15 cellular contexts compared by ENCODE assay signal in genomic region chr14:59707778-59708635, GRCh38.
DNase-seq lines count a peak whose midpoint lies in the region; ATAC-seq and TF ChIP-seq lines count a peak whose summit lies in the region.
"Had no signal": no experiment of that assay in that cellular context is flagged by ENCODE, and none has a peak within 500 bp of the region (broad histone marks: within the 10 kb centered on the region; RNA-seq: fewer than 3 reads in every experiment).

No MANE protein-coding gene starts in this region.

- H3K9me3 Mint-ChIP-seq in activated CD8-positive, alpha-beta T cell treated with anti-CD3 and anti-CD28 coated beads for 36 hours: no peaks in the 10 kb centered on the region
- H3K9me3 Mint-ChIP-seq: activated T-cell treated with anti-CD3 and anti-CD28 coated beads, Interleukin-2, amount 50 U/mL, for 24 hours had no signal

- H3K9me3 ChIP-seq in HCT116 (ENCODE audit: control insufficient read depth in 1 of 2, insufficient read depth in 1 of 2, low read depth in 1 of 2, low read length in 2 of 2) (no peaks in the 10 kb centered on the region), BE2C (no peaks in the 10 kb centered on the region)
- H3K9me3 ChIP-seq: body of pancreas had no signal

- H4K20me1 ChIP-seq in HCT116 (ENCODE audit: insufficient read depth): no peaks in the 10 kb centered on the region

- TF ChIP-seq RAD21 in HCT116 (IDR thresholded peaks at IDR 0.05; ENCODE audit: low read depth): peak; percentile 23; the same call in 1 of the 2 replicates

- DNase-seq in HCT116 (ENCODE audit: low read depth, low spot score) (no peak), amniotic epithelial cell (ENCODE audit: low read depth) (peak; percentile 69), left kidney (ENCODE audit: low read depth, low spot score) (peak; percentile 52), BE2C (no peak), NCI-H128 (lab: John Stamatoyannopoulos, UW; ENCODE audit: unreplicated experiment) (no peak)
- DNase-seq in stimulated activated CD4-positive, alpha-beta T cell treated with anti-CD3 and anti-CD28 coated beads, Interleukin-4, amount 100 ng/mL, for 4 hours: no peak
- no peak for DNase-seq in activated CD8-positive, alpha-beta T cell treated with anti-CD3 and anti-CD28 coated beads for 36 hours
- DNase-seq: activated T-cell treated with anti-CD3 and anti-CD28 coated beads, Interleukin-2, amount 50 U/mL, for 24 hours; body of pancreas; naive thymus-derived CD4-positive, alpha-beta T cell; NCI-H345; SHP77; stimulated activated CD4-positive, alpha-beta T cell treated with anti-CD3 and anti-CD28 coated beads, Interleukin-12 subunit alpha, Interleukin-12 subunit beta, amount 100 ng/mL, for 4 hours had no signal

- POLR2A ChIA-PET in HCT116 (lab: Charles Lee): no interaction called here
- POLR2A ChIA-PET in activated CD8-positive, alpha-beta T cell treated with anti-CD3 and anti-CD28 coated beads for 36 hours (lab: Charles Lee): no interaction called here

- no peaks in the 10 kb centered on the region for H3K36me3 ChIP-seq in HCT116 (ENCODE audit: control insufficient read depth in 1 of 2, insufficient read depth in 2 of 2, low read length in 2 of 2)
- no peaks in the 10 kb centered on the region for H3K36me3 ChIP-seq in BE2C

- intact Hi-C loops in HCT116 (cut with micrococcal nuclease): no loop called here
- intact Hi-C loops in activated CD8-positive, alpha-beta T cell treated with anti-CD3 and anti-CD28 coated beads for 36 hours (cut with micrococcal nuclease): no loop called here

- no peak for ATAC-seq in HCT116
- no peak for ATAC-seq in activated CD8-positive, alpha-beta T cell treated with anti-CD3 and anti-CD28 coated beads for 36 hours
- ATAC-seq: body of pancreas; naive thymus-derived CD4-positive, alpha-beta T cell; WTC11 had no signal

- H3K36me3 Mint-ChIP-seq in activated CD8-positive, alpha-beta T cell treated with anti-CD3 and anti-CD28 coated beads for 36 hours (ENCODE audit: low read depth): no peaks in the 10 kb centered on the region
- H3K36me3 Mint-ChIP-seq: naive thymus-derived CD4-positive, alpha-beta T cell; WTC11 had no signal

- no peak overlapping the region for H2AFZ ChIP-seq in HCT116 (ENCODE audit: low read depth, low read length, poor library complexity, severe bottlenecking)

- TF ChIP-seq CTCF in 22Rv1 (IDR thresholded peaks at IDR 0.05) (0 out of 2 replicates have a peak, but pooled peaks have one; percentile 5), HCT116 (IDR thresholded peaks at IDR 0.05 in 2 of 3, conservative IDR thresholded peaks at IDR 0.05 in 1 of 3; ENCODE audit: borderline replicate concordance in 1 of 3, insufficient read depth in 1 of 3, low read depth in 2 of 3, low read length in 2 of 3) (no peak), BE2C (IDR thresholded peaks at IDR 0.05; ENCODE audit: low read depth, low read length) (no peak)
- no peak for TF ChIP-seq CTCF in activated CD8-positive, alpha-beta T cell treated with anti-CD3 and anti-CD28 coated beads for 36 hours (IDR thresholded peaks at IDR 0.05)

- RAD21 ChIA-PET in HCT116 (lab: Charles Lee; ENCODE audit: low non-redundant PET in 1 of 2, low total read pairs in 2 of 2, uncharacterized antibody in 2 of 2, unreplicated experiment in 2 of 2): no interaction called here

- no peaks in the 10 kb centered on the region for H3K4me1 Mint-ChIP-seq in activated CD8-positive, alpha-beta T cell treated with anti-CD3 and anti-CD28 coated beads for 36 hours (ENCODE audit: low read depth)
- H3K4me1 Mint-ChIP-seq: naive thymus-derived CD4-positive, alpha-beta T cell; WTC11 had no signal

- no peak overlapping the region for H3K27ac ChIP-seq in 22Rv1
- H3K27ac ChIP-seq in HCT116 (ENCODE audit: low read depth, low read length): no peak overlapping the region
- H3K27ac ChIP-seq: body of pancreas had no signal

- H3K27me3 Mint-ChIP-seq in activated CD8-positive, alpha-beta T cell treated with anti-CD3 and anti-CD28 coated beads for 36 hours: peaks cover 2% of the 10 kb centered on the region

- no peak overlapping the region for H3K4me3 Mint-ChIP-seq in activated CD8-positive, alpha-beta T cell treated with anti-CD3 and anti-CD28 coated beads for 36 hours
- H3K4me3 Mint-ChIP-seq: activated T-cell treated with anti-CD3 and anti-CD28 coated beads, Interleukin-2, amount 50 U/mL, for 24 hours; naive thymus-derived CD4-positive, alpha-beta T cell; WTC11 had no signal

- CTCF ChIA-PET in HCT116 (lab: Charles Lee): interaction anchor here (1.1 to 2.7 kb wide), 3 partner anchors 190 to 476 kb away, joined by 4 to 28 read pairs (median 4); no protein-coding TSS in a partner anchor
- CTCF ChIA-PET in activated CD8-positive, alpha-beta T cell treated with anti-CD3 and anti-CD28 coated beads for 36 hours (lab: Charles Lee): no interaction called here

- TF ChIP-seq POLR2A in HCT116 (IDR thresholded peaks at IDR 0.05; ENCODE audit: borderline replicate concordance, extremely low read depth, insufficient read depth, insufficient read length): no peak

- H3K4me1 ChIP-seq in HCT116 (ENCODE audit: control insufficient read depth in 1 of 2, insufficient read depth in 2 of 2, low read length in 2 of 2) (no peaks in the 10 kb centered on the region), BE2C (no peaks in the 10 kb centered on the region)
- H3K4me1 ChIP-seq: body of pancreas had no signal

- H3K9me2 ChIP-seq in HCT116 (ENCODE audit: insufficient read depth): no peaks in the 10 kb centered on the region

- BruUV-seq in HCT116 (replicated peaks; lab: Mats Ljungman, UMichigan): no TSS peak

- H3K27ac Mint-ChIP-seq in activated CD8-positive, alpha-beta T cell treated with anti-CD3 and anti-CD28 coated beads for 36 hours: no peak overlapping the region
- H3K27ac Mint-ChIP-seq: activated T-cell treated with anti-CD3 and anti-CD28 coated beads, Interleukin-2, amount 50 U/mL, for 24 hours; naive thymus-derived CD4-positive, alpha-beta T cell; WTC11 had no signal

- H3K4me2 ChIP-seq in HCT116 (ENCODE audit: low read length): no peak overlapping the region

- H3K27me3 ChIP-seq in HCT116 (ENCODE audit: insufficient read depth, low read length) (peaks cover 10% of the 10 kb centered on the region), BE2C (no peaks in the 10 kb centered on the region)
- H3K27me3 ChIP-seq: body of pancreas had no signal

- H3K79me2 ChIP-seq in HCT116 (ENCODE audit: insufficient read depth, low read length): no peaks in the 10 kb centered on the region

- no peak overlapping the region for H3K9ac ChIP-seq in HCT116 (ENCODE audit: low read length)

- H3K4me3 ChIP-seq in HCT116 (replicated peaks in 1 of 2; ENCODE audit: low read depth in 1 of 2, low read length in 2 of 2) (no peak overlapping the region), BE2C (ENCODE audit: low read depth, low read length) (no peak overlapping the region)
- H3K4me3 ChIP-seq: body of pancreas had no signal

TF ChIP-seq in HCT116, 20 proteins besides CTCF, POLR2A, EP300 and RAD21:
- TF ChIP-seq EZH2 (IDR thresholded peaks at IDR 0.05): no peak
- TF ChIP-seq YY1 (IDR thresholded peaks at IDR 0.05; ENCODE audit: extremely low read depth, insufficient replicate concordance, low read depth, low read length): no peak

Comparison
In these comparisons a context has a peak if more than half of its experiments do, and no peak if none do; other contexts are left out.
1. DNase-seq: peak in amniotic epithelial cell (single experiment) and left kidney (single experiment); none in HCT116 (single experiment), stimulated activated CD4-positive, alpha-beta T cell treated with anti-CD3 and anti-CD28 coated beads, Interleukin-4, amount 100 ng/mL, for 4 hours (0 of 2), activated CD8-positive, alpha-beta T cell treated with anti-CD3 and anti-CD28 coated beads for 36 hours (single experiment), BE2C (single experiment) and NCI-H128 (single experiment).